ENCODE assay signal across 10 cellular contexts in genomic region chr7:25858562-25859411, GRCh38.
DNase-seq lines count a peak whose midpoint lies in the region; TF ChIP-seq lines count a peak whose summit lies in the region.
"Had no signal": no experiment of that assay in that cellular context is flagged by ENCODE, and none has a peak within 500 bp of the region (broad histone marks: within the 10 kb centered on the region; RNA-seq: fewer than 3 reads in every experiment).

No MANE protein-coding gene starts in this region.

- H3K36me3 Mint-ChIP-seq in neural crest cell (ENCODE audit: low read depth) = peaks cover 2% of the 10 kb centered on the region

- H3K27ac Mint-ChIP-seq in neural crest cell (ENCODE audit: unreplicated experiment) = no peak overlapping the region

- H3K27ac ChIP-seq in colonic mucosa (peak overlapping the region; percentile 90), breast epithelium (no peak overlapping the region)

- H3K27me3 Mint-ChIP-seq in neural crest cell (ENCODE audit: low read depth) = peaks cover 5% of the 10 kb centered on the region

- peak overlapping the region in 1 of 2 donors; percentile 93 for H3K9ac ChIP-seq in colonic mucosa (ENCODE audit: low read depth in 2 of 2, low read length in 2 of 2)

- H3K4me3 Mint-ChIP-seq in neural crest cell = peak overlapping the region; percentile 71
- H3K4me3 Mint-ChIP-seq: activated T-cell treated with anti-CD3 and anti-CD28 coated beads, Interleukin-2, amount 50 U/mL, for 4 hours had no signal

- TF ChIP-seq CTCF in colonic mucosa (IDR thresholded peaks at IDR 0.05) (no peak), neural crest cell (conservative IDR thresholded peaks at IDR 0.05) (no peak), breast epithelium (IDR thresholded peaks at IDR 0.05) (no peak)

- H3K9me3 Mint-ChIP-seq in neural crest cell = no peaks in the 10 kb centered on the region

- intact Hi-C loops in colonic mucosa (cut with DNase I) (loop anchor here (5.0 kb wide), 1 partner anchor 1309 kb away; the partner anchor contains the start of gene HOXA9), breast epithelium (cut with DNase I; ENCODE audit: low total_unique reads) (loop anchor here (10.0 kb wide), 2 partner anchors 464 to 1316 kb away; partner anchors contain the start of gene HOXA10)

- peak; percentile 84 for DNase-seq in ELF-1 (ENCODE audit: low read depth, low spot score)
- DNase-seq in LoVo (ENCODE audit: low spot score) = peak; percentile 51
- peak; percentile 50 for DNase-seq in colonic mucosa
- peak; percentile 21 for DNase-seq in neural crest cell (ENCODE audit: low read depth, low spot score)
- no peak for DNase-seq in SW 1271 (lab: John Stamatoyannopoulos, UW)
- DNase-seq in MV-4-11 (lab: John Stamatoyannopoulos, UW) = no peak
- no peak for DNase-seq in breast epithelium (ENCODE audit: low spot score in 2 of 2)
- DNase-seq: activated T-cell treated with anti-CD3 and anti-CD28 coated beads, Interleukin-2, amount 50 U/mL, for 4 hours; GOT3; stimulated activated naive CD4-positive, alpha-beta T cell treated with Interleukin-2 at 50 U/mL for 16 hours had no signal

- H3K4me1 ChIP-seq in colonic mucosa = no peaks in the 10 kb centered on the region
- no peaks in the 10 kb centered on the region for H3K4me1 ChIP-seq in breast epithelium

- H3K4me1 Mint-ChIP-seq in neural crest cell = peaks cover 25% of the 10 kb centered on the region

- H3K4me3 ChIP-seq in colonic mucosa (no peak overlapping the region), breast epithelium (no peak overlapping the region)

- H3K27me3 ChIP-seq in colonic mucosa = peaks cover 31% of the 10 kb centered on the region
- peaks cover 0 to 100% of the 10 kb centered on the region in 2 donors for H3K27me3 ChIP-seq in breast epithelium

- no peaks in the 10 kb centered on the region for H3K36me3 ChIP-seq in colonic mucosa
- no peaks in the 10 kb centered on the region for H3K36me3 ChIP-seq in breast epithelium

- no peak for TF ChIP-seq POLR2A in breast epithelium (IDR thresholded peaks at IDR 0.05)

- H3K9me3 ChIP-seq in colonic mucosa (no peaks in the 10 kb centered on the region), breast epithelium (peaks cover 3 to 14% of the 10 kb centered on the region in 2 donors)

Comparison
In these comparisons a context has a peak if more than half of its experiments do, and no peak if none do; other contexts are left out.
1. DNase-seq: peak in ELF-1 (single experiment), LoVo (single experiment), colonic mucosa (single experiment) and neural crest cell (single experiment); none in SW 1271 (0 of 2), MV-4-11 (single experiment) and breast epithelium (0 of 2).